20 cellular contexts compared by ENCODE assay signal in the genomic region with DNA sequence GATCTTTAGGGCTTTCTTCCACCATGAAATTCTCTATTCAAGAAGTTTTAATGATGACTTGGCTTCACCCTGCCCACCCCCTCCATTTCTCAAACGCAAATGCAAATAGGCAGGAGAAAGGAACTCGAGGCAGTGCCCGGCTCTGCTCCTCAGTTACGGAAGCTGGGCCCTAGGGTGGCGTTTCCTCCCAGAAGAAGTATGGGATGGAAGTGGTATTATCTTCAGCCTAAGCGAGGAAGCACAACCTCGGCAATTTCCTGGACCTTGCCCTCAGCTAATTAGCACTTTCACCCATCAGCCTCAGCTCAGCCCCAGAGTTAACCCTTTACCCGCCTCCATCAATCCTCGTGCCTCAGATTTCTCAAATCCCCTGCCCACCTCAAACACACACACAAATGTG. TPM values are rescaled to one million over a fixed set of nuclear protein-coding genes. Genes with fewer than 3 reads are reported as not detected.
A peak's percentile ranks its signal among the peaks of the same experiment; 100 is the strongest.
DNase-seq lines count a peak whose midpoint lies in the region; ATAC-seq and TF ChIP-seq lines count a peak whose summit lies in the region.
"Had no signal": no experiment of that assay in that cellular context is flagged by ENCODE, and none has a peak within 500 bp of the region (broad histone marks: within the 10 kb centered on the region; RNA-seq: fewer than 3 reads in every experiment).

No MANE protein-coding gene starts in this region.

- no peak overlapping the region for H4K12ac ChIP-seq in trophoblast cell (ENCODE audit: low read depth, low read length)

- H3K14ac ChIP-seq in trophoblast cell (ENCODE audit: low read length) = no peak overlapping the region

- ATAC-seq in GM23338 (no peak), HG03520 (IDR thresholded peaks at IDR 0.05; ENCODE audit: unreplicated experiment) (no peak)
- ATAC-seq: A549 had no signal

- H3K4me3 Mint-ChIP-seq in GM23338 (no peak overlapping the region), endothelial cell (ENCODE audit: unreplicated experiment) (peak overlapping the region; percentile 62), nephron progenitor cell (peak overlapping the region; percentile 7), Calu3 (ENCODE audit: low read depth, unreplicated experiment) (no peak overlapping the region)
- H3K4me3 Mint-ChIP-seq: CD4-positive, alpha-beta memory T cell had no signal

- H3K27ac Mint-ChIP-seq in GM23338 (no peak overlapping the region), endothelial cell (ENCODE audit: unreplicated experiment) (peak overlapping the region; percentile 90), nephron progenitor cell (peak overlapping the region; percentile 30), Calu3 (ENCODE audit: unreplicated experiment) (no peak overlapping the region)
- H3K27ac Mint-ChIP-seq: CD14-positive monocyte; CD4-positive, alpha-beta memory T cell had no signal

- H3K9me2 ChIP-seq in GM23338 (ENCODE audit: insufficient read depth) = peaks cover 22% of the 10 kb centered on the region

- peak overlapping the region; percentile 7 for H4K91ac ChIP-seq in trophoblast cell (ENCODE audit: low read depth, low read length)

- H3K9me3 ChIP-seq in trophoblast cell (ENCODE audit: insufficient read depth, low read depth, low read length) = no peaks in the 10 kb centered on the region
- H3K9me3 ChIP-seq: A549; BE2C; BLaER1 treated with 17β-estradiol and CSF1 and Interleukin-3, amounts not matched to agents 10 nM and 100 nM had no signal

- no peaks in the 10 kb centered on the region for H3K79me2 ChIP-seq in GM23338 (replicated peaks; ENCODE audit: insufficient read depth)
- no peaks in the 10 kb centered on the region for H3K79me2 ChIP-seq in trophoblast cell (ENCODE audit: control insufficient read depth, insufficient read depth, low read length, poor library complexity)

- no CpG with 5 or more reads among the region's 9 CpGs for WGBS in trophoblast cell (ENCODE audit: extremely low coverage, insufficient coverage, insufficient read length)

- no peak overlapping the region for H2BK5ac ChIP-seq in trophoblast cell (ENCODE audit: low read depth, low read length, poor library complexity)

- no peak overlapping the region for H3K18ac ChIP-seq in trophoblast cell (ENCODE audit: low read length)

- H3K27me3 ChIP-seq in GM23338 (ENCODE audit: insufficient read depth) = no peaks in the 10 kb centered on the region
- no peaks in the 10 kb centered on the region for H3K27me3 ChIP-seq in trophoblast cell (ENCODE audit: insufficient read depth, low read length)
- H3K27me3 ChIP-seq: BE2C had no signal

- no peak overlapping the region for H3K23ac ChIP-seq in trophoblast cell (ENCODE audit: low read length)

- H2BK12ac ChIP-seq in trophoblast cell (ENCODE audit: low read length) = peak overlapping the region; percentile 91

- BruUV-seq in Calu3 (replicated peaks; lab: Mats Ljungman, UMichigan) = no TSS peak

- H4K8ac ChIP-seq in trophoblast cell (ENCODE audit: low read depth, low read length) = no peak overlapping the region

- H3K4me2 ChIP-seq in GM23338 = no peak overlapping the region
- H3K4me2 ChIP-seq in trophoblast cell (ENCODE audit: low read length) = no peak overlapping the region
- H3K4me2 ChIP-seq: A549 had no signal

- no peak overlapping the region for H3K4ac ChIP-seq in trophoblast cell (ENCODE audit: low read depth, low read length)

- DNase-seq in GM23338 (ENCODE audit: low spot score) (no peak), endothelial cell (ENCODE audit: low spot score) (no peak), nephron progenitor cell (no peak), trophoblast cell (no peak), Calu3 (no peak), superior temporal gyrus (ENCODE audit: extremely low spot score) (no peak)
- DNase-seq: 8988T; ACHN; AML-193; BE2C; CD4-positive, alpha-beta memory T cell; COR-L47; DMS153; DND-41; H7; HCEC 1CT had no signal

- no peaks in the 10 kb centered on the region for H4K20me1 ChIP-seq in GM23338 (replicated peaks; ENCODE audit: insufficient read depth)
- H4K20me1 ChIP-seq: BLaER1 treated with 17β-estradiol and CSF1 and Interleukin-3, amounts not matched to agents 10 nM and 100 nM had no signal

- H3K4me1 ChIP-seq in GM23338 (ENCODE audit: insufficient read depth) (peaks cover 19% of the 10 kb centered on the region), trophoblast cell (ENCODE audit: control insufficient read depth in 1 of 2, insufficient read depth in 2 of 2, low read length in 2 of 2) (peaks cover 10 to 21% of the 10 kb centered on the region in 2 experiments)
- H3K4me1 ChIP-seq: BE2C had no signal

- intact Hi-C loops in Calu3 (cut with micrococcal nuclease; ENCODE audit: unreplicated experiment) = no loop called here

- CTCF ChIA-PET in Calu3 (lab: Charles Lee) = no interaction called here

- H3K4me1 Mint-ChIP-seq in GM23338 (peaks cover 31% of the 10 kb centered on the region), endothelial cell (ENCODE audit: unreplicated experiment) (peaks cover 56% of the 10 kb centered on the region), nephron progenitor cell (peaks cover 60% of the 10 kb centered on the region), Calu3 (ENCODE audit: low read depth, unreplicated experiment) (peaks cover 22% of the 10 kb centered on the region)
- H3K4me1 Mint-ChIP-seq: CD14-positive monocyte; CD4-positive, alpha-beta memory T cell had no signal

- H2AK5ac ChIP-seq in trophoblast cell (ENCODE audit: low read length) = peak overlapping the region; percentile 41

- H2BK120ac ChIP-seq in trophoblast cell (ENCODE audit: insufficient read depth, low read length, poor library complexity) = peak overlapping the region; percentile 53

- H3K9ac ChIP-seq in trophoblast cell (ENCODE audit: low read length) = no peak overlapping the region
- H3K9ac ChIP-seq: BLaER1 treated with 17β-estradiol and CSF1 and Interleukin-3, amounts not matched to agents 10 nM and 100 nM had no signal

- no peaks in the 10 kb centered on the region for H3F3A ChIP-seq in GM23338 (replicated peaks; ENCODE audit: low read depth)

- peaks cover 7% of the 10 kb centered on the region for H3K79me1 ChIP-seq in trophoblast cell (ENCODE audit: low read length)

- H3K27me3 Mint-ChIP-seq in GM23338 (ENCODE audit: insufficient read depth, low read depth, poor library complexity) (peaks cover 4% of the 10 kb centered on the region), endothelial cell (ENCODE audit: unreplicated experiment) (peaks cover 15% of the 10 kb centered on the region), nephron progenitor cell (ENCODE audit: low read depth, poor library complexity) (peaks cover 2% of the 10 kb centered on the region), Calu3 (ENCODE audit: unreplicated experiment) (no peaks in the 10 kb centered on the region)

- no peak overlapping the region for H3K4me3 ChIP-seq in GM23338
- no peak overlapping the region for H3K4me3 ChIP-seq in trophoblast cell (ENCODE audit: low read depth, low read length)
- H3K4me3 ChIP-seq: A549; BLaER1 treated with 17β-estradiol and CSF1 and Interleukin-3, amounts not matched to agents 10 nM and 100 nM had no signal

- H2AFZ ChIP-seq in GM23338 (peak overlapping the region; percentile 66; the same call in 1 of the 2 replicates), trophoblast cell (ENCODE audit: insufficient read depth, low read length, poor library complexity) (no peak overlapping the region)

- no peaks in the 10 kb centered on the region for H3K36me3 Mint-ChIP-seq in GM23338 (ENCODE audit: low read depth)
- H3K36me3 Mint-ChIP-seq in endothelial cell (ENCODE audit: low read depth, unreplicated experiment) = peaks cover 4% of the 10 kb centered on the region
- no peaks in the 10 kb centered on the region for H3K36me3 Mint-ChIP-seq in nephron progenitor cell (ENCODE audit: low read depth)
- H3K36me3 Mint-ChIP-seq in Calu3 (ENCODE audit: insufficient read depth, unreplicated experiment) = no peaks in the 10 kb centered on the region
- H3K36me3 Mint-ChIP-seq: CD14-positive monocyte; CD4-positive, alpha-beta memory T cell had no signal

- H3K27ac ChIP-seq in GM23338 (ENCODE audit: low read depth) (no peak overlapping the region), trophoblast cell (ENCODE audit: low read depth, low read length) (no peak overlapping the region)
- H3K27ac ChIP-seq: BLaER1 treated with 17β-estradiol and CSF1 and Interleukin-3, amounts not matched to agents 10 nM and 100 nM had no signal

- no peaks in the 10 kb centered on the region for H3K9me3 Mint-ChIP-seq in GM23338
- H3K9me3 Mint-ChIP-seq in endothelial cell (ENCODE audit: unreplicated experiment) = no peaks in the 10 kb centered on the region
- H3K9me3 Mint-ChIP-seq in nephron progenitor cell = no peaks in the 10 kb centered on the region
- no peaks in the 10 kb centered on the region for H3K9me3 Mint-ChIP-seq in Calu3 (ENCODE audit: low read depth, unreplicated experiment)

- H3K36me3 ChIP-seq in GM23338 (ENCODE audit: insufficient read depth) (no peaks in the 10 kb centered on the region), trophoblast cell (ENCODE audit: control insufficient read depth in 1 of 2, insufficient read depth in 2 of 2, low read length in 2 of 2) (no peaks in the 10 kb centered on the region)
- H3K36me3 ChIP-seq: BE2C; BLaER1 treated with 17β-estradiol and CSF1 and Interleukin-3, amounts not matched to agents 10 nM and 100 nM had no signal

- TF ChIP-seq CTCF in GM23338 (conservative IDR thresholded peaks at IDR 0.05; ENCODE audit: low read depth in 2 of 2) = no peak
- TF ChIP-seq CTCF in endothelial cell (IDR thresholded peaks at IDR 0.05; ENCODE audit: unreplicated experiment) = no peak
- TF ChIP-seq CTCF in nephron progenitor cell (IDR thresholded peaks at IDR 0.05) = no peak
- TF ChIP-seq CTCF in Calu3 (IDR thresholded peaks at IDR 0.05; ENCODE audit: unreplicated experiment) = no peak

TF ChIP-seq in GM23338, 12 proteins besides CTCF, POLR2A, EP300 and RAD21 (continues in another document):
- TF ChIP-seq JUNB (IDR thresholded peaks at IDR 0.05; ENCODE audit: unreplicated experiment) = no peak
- no peak for TF ChIP-seq CREB1 (CRISPR knock-in tag; IDR thresholded peaks at IDR 0.05; ENCODE audit: low read depth)

RNA-seq across cellular contexts. Expression of a gene that starts 58.2 kb away (rescaled TPM):
- total RNA-seq in GM23338 (2014; rRNA removed; shearing (Covaris generic)) = 1.4 and 1.5 TPM in 2 replicates
- polyA plus RNA-seq in GM23338 (2016; fragmentation: Nextera tagmentation; extraction: Ambion mirVana) = 0.10 and 0.15 TPM in 2 replicates
- total RNA-seq in endothelial cell (ENCODE audit: unreplicated experiment) (4.7 TPM), Calu3 (2022) (not detected in 2 replicates)
- under 0.01 and 0.01 TPM in 2 replicates for polyA plus RNA-seq in trophoblast cell (2013)
- total RNA-seq: CD4-positive, alpha-beta memory T cell had no signal
- polyA plus RNA-seq: CD14-positive monocyte; CD4-positive, alpha-beta memory T cell had no signal

Comparison
In these comparisons a context has a peak if more than half of its experiments do, and no peak if none do; other contexts are left out.
1. H3K27ac Mint-ChIP-seq: peak in endothelial cell (single experiment) and nephron progenitor cell (single experiment); none in GM23338 (single experiment) and Calu3 (single experiment).
2. H3K4me3 Mint-ChIP-seq: peak in endothelial cell (single experiment) and nephron progenitor cell (single experiment); none in GM23338 (single experiment) and Calu3 (single experiment).